In genomic region chr2:68908392-68908970, GRCh38 we compare ENCODE assay signal across 9 cellular contexts. TPM values are rescaled to one million over a fixed set of nuclear protein-coding genes. Genes with fewer than 3 reads are reported as not detected.
DNase-seq lines count a peak whose midpoint lies in the region; ATAC-seq, FAIRE-seq and TF ChIP-seq lines count a peak whose summit lies in the region.
"Had no signal": no experiment of that assay in that cellular context is flagged by ENCODE, and none has a peak within 500 bp of the region (broad histone marks: within the 10 kb centered on the region; RNA-seq: fewer than 3 reads in every experiment).

No MANE protein-coding gene starts in this region.

- TF ChIP-seq CTCF in bronchial epithelial cell (IDR thresholded peaks at IDR 0.05; ENCODE audit: insufficient read depth, low read length, severe bottlenecking) = no peak
- no peak for TF ChIP-seq CTCF in lung (IDR thresholded peaks at IDR 0.05; ENCODE audit: control extremely low read depth, extremely low read depth)

- H3K9me3 ChIP-seq in lung (ENCODE audit: control insufficient read depth in 2 of 2, insufficient read depth in 1 of 2, low read length in 1 of 2) = peaks cover 0 to 5% of the 10 kb centered on the region in 2 donors

- peak; percentile 81 for FAIRE-seq in bronchial epithelial cell (lab: Jason Lieb, UNC)

- H3K36me3 ChIP-seq in bronchial epithelial cell (ENCODE audit: control insufficient read depth, insufficient read depth, low read length) (no peaks in the 10 kb centered on the region), lung (ENCODE audit: control insufficient read depth in 2 of 2, insufficient read depth in 2 of 2, low read length in 2 of 2) (no peaks in the 10 kb centered on the region)

- peak overlapping the region in 1 of 2 donors; percentile 64 for H3K27ac ChIP-seq in lung (ENCODE audit: low read depth in 1 of 2, low read length in 1 of 2)

- ATAC-seq in GM18520 (IDR thresholded peaks at IDR 0.05; ENCODE audit: unreplicated experiment) (peak; percentile 94), HG02938 (IDR thresholded peaks at IDR 0.05; ENCODE audit: unreplicated experiment) (peak; percentile 95), lung (ENCODE audit: insufficient read depth, low FRiP score) (peak; percentile 80)

- peak; percentile 94 for DNase-seq in NCI-H2029 (lab: John Stamatoyannopoulos, UW)
- DNase-seq in UCSD-AML1 (lab: John Stamatoyannopoulos, UW; ENCODE audit: unreplicated experiment) = peak; percentile 46
- DNase-seq in bronchial epithelial cell (ENCODE audit: low read depth) = peak; percentile 95
- peak; percentile 81 for DNase-seq in lung (ENCODE audit: low spot score)
- DNase-seq in stimulated activated CD8-positive, alpha-beta memory T cell treated with anti-CD3 and anti-CD28 coated beads, Interleukin-7, amount 100 ng/mL, for 48 hours (ENCODE audit: extremely low read depth in 1 of 2, low read depth in 1 of 2) = peak; percentile 62 to 81
- DNase-seq in islet precursor cell = no peak

- H3K27me3 ChIP-seq in bronchial epithelial cell (ENCODE audit: control insufficient read depth, insufficient read depth, low read length) (no peaks in the 10 kb centered on the region), lung (ENCODE audit: control insufficient read depth, insufficient read depth) (no peaks in the 10 kb centered on the region)

- WGBS in lung, 2 donors = 20 to 25% methylated on average over 5 of the region's 5 CpGs

- peaks cover 0 to 15% of the 10 kb centered on the region in 2 donors for H3K4me1 ChIP-seq in lung (ENCODE audit: control insufficient read depth in 2 of 2, insufficient read depth in 2 of 2, low read length in 2 of 2)

- no peak overlapping the region for H3K4me3 ChIP-seq in bronchial epithelial cell (ENCODE audit: low read depth, low read length)
- H3K4me3 ChIP-seq in lung = no peak overlapping the region

RNA-seq across cellular contexts. Expression of gene BMP10, which starts 37.3 kb away (rescaled TPM):
- total RNA-seq in bronchial epithelial cell (not detected in 2 replicates), lung (under 1 TPM in 1 of 2 donors, not detected in 1; 0.31 TPM)
- not detected for polyA plus RNA-seq in lung
- total RNA-seq: subcutaneous adipose tissue had no signal

RNA-seq across cellular contexts. Expression of gene GKN2, which starts 44.2 kb away (rescaled TPM):
- not detected in 2 replicates for total RNA-seq in bronchial epithelial cell
- total RNA-seq in lung = 100 to 1,000 TPM in 1 of 2 donors, 1 to 10 TPM in 1; 3.4 to 103 TPM
- polyA plus RNA-seq in lung = 100 to 1,000 TPM; 101 to 429 TPM
- total RNA-seq: subcutaneous adipose tissue had no signal
